Comparison of ENCODE assay signal across 21 cellular contexts in genomic region chr19:2735374-2735773, GRCh38. TPM values are rescaled to one million over a fixed set of nuclear protein-coding genes. Genes with fewer than 3 reads are reported as not detected.
DNase-seq lines count a peak whose midpoint lies in the region; ATAC-seq and TF ChIP-seq lines count a peak whose summit lies in the region.
"Had no signal": no experiment of that assay in that cellular context is flagged by ENCODE, and none has a peak within 500 bp of the region (broad histone marks: within the 10 kb centered on the region; RNA-seq: fewer than 3 reads in every experiment).

No MANE protein-coding gene starts in this region.

- H3K4me3 Mint-ChIP-seq in chondrocyte (ENCODE audit: unreplicated experiment) = no peak overlapping the region
- no peak overlapping the region for H3K4me3 Mint-ChIP-seq in stimulated activated naive B cell treated with anti-CD40 and anti-IgM and Interleukin-4, amounts not matched to agents 10 μg/mL and 1 μg/mL and 100 μg/mL, for 72 hours
- H3K4me3 Mint-ChIP-seq: B cell, GM23338, H9, HFFc6 had no signal

- H3K27me3 Mint-ChIP-seq in chondrocyte (ENCODE audit: low read depth) = peaks cover 2% of the 10 kb centered on the region
- H3K27me3 Mint-ChIP-seq in stimulated activated naive B cell treated with anti-CD40 and anti-IgM and Interleukin-4, amounts not matched to agents 10 μg/mL and 1 μg/mL and 100 μg/mL, for 72 hours = no peaks in the 10 kb centered on the region
- H3K27me3 Mint-ChIP-seq: B cell had no signal

- no peak for TF ChIP-seq EP300 in SK-N-SH (IDR thresholded peaks at IDR 0.05; ENCODE audit: borderline replicate concordance in 1 of 2, low read depth in 1 of 2, low read length in 1 of 2)

- no peak overlapping the region for H3K4me3 ChIP-seq in SK-N-SH (ENCODE audit: low read depth in 2 of 2, low read length in 1 of 2)
- H3K4me3 ChIP-seq in HEK293 (ENCODE audit: low read depth, low read length) = no peak overlapping the region
- H3K4me3 ChIP-seq: GM23338 had no signal

- no peak overlapping the region for H3K27ac Mint-ChIP-seq in chondrocyte (ENCODE audit: unreplicated experiment)
- peak overlapping the region; percentile 51 for H3K27ac Mint-ChIP-seq in stimulated activated naive B cell treated with anti-CD40 and anti-IgM and Interleukin-4, amounts not matched to agents 10 μg/mL and 1 μg/mL and 100 μg/mL, for 72 hours
- H3K27ac Mint-ChIP-seq: GM23338, H9, HFFc6 had no signal

- H3F3A ChIP-seq in SK-N-SH (replicated peaks; ENCODE audit: insufficient read depth) = no peaks in the 10 kb centered on the region

- H3K4me2 ChIP-seq in SK-N-SH = no peak overlapping the region
- H3K4me2 ChIP-seq: GM23338 had no signal

- H3K27ac ChIP-seq in SK-N-SH (ENCODE audit: low read depth in 2 of 2, low read length in 1 of 2) (no peak overlapping the region), HEK293 (ENCODE audit: extremely low read depth, low read depth, low read length) (no peak overlapping the region)
- H3K27ac ChIP-seq: 22Rv1 had no signal

- ATAC-seq in SK-N-SH treated with all-trans-retinoic acid at 6 μM for 48 hours (no peak), HG03097 (IDR thresholded peaks at IDR 0.05; ENCODE audit: low FRiP score, unreplicated experiment) (no peak), HG03521 (IDR thresholded peaks at IDR 0.05; ENCODE audit: unreplicated experiment) (no peak)
- ATAC-seq in stimulated activated naive B cell treated with anti-CD40 and anti-IgM and Interleukin-4, amounts not matched to agents 10 μg/mL and 1 μg/mL and 100 μg/mL, for 72 hours (replicated peaks) = no peak
- ATAC-seq: GM23338, HCT116 had no signal

- H3K9ac ChIP-seq in SK-N-SH = no peak overlapping the region

- H3K4me1 Mint-ChIP-seq in chondrocyte (ENCODE audit: low read depth) = peaks cover 15% of the 10 kb centered on the region
- H3K4me1 Mint-ChIP-seq in stimulated activated naive B cell treated with anti-CD40 and anti-IgM and Interleukin-4, amounts not matched to agents 10 μg/mL and 1 μg/mL and 100 μg/mL, for 72 hours = peaks cover 24 to 53% of the 10 kb centered on the region in 2 donors

- POLR2A ChIA-PET in SK-N-SH (lab: Yijun Ruan, JAX) (no interaction called here), HEK293 (lab: Yijun Ruan, JAX) (interaction anchor here (0.8 kb wide), 1 partner anchor 50 kb away, joined by 3 read pairs; the partner anchor contains the start of gene THOP1)

- H2AFZ ChIP-seq in SK-N-SH (ENCODE audit: low read depth) = no peak overlapping the region
- H2AFZ ChIP-seq: GM23338 had no signal

- H3K36me3 Mint-ChIP-seq in chondrocyte (ENCODE audit: low read depth) = peaks cover 10% of the 10 kb centered on the region
- H3K36me3 Mint-ChIP-seq in stimulated activated naive B cell treated with anti-CD40 and anti-IgM and Interleukin-4, amounts not matched to agents 10 μg/mL and 1 μg/mL and 100 μg/mL, for 72 hours = peaks cover 42 to 60% of the 10 kb centered on the region in 2 donors

- no peak for TF ChIP-seq RAD21 in SK-N-SH (IDR thresholded peaks at IDR 0.05; ENCODE audit: low read length)

- no peaks in the 10 kb centered on the region for H4K20me1 ChIP-seq in SK-N-SH (ENCODE audit: insufficient read depth)

- H3K27me3 ChIP-seq in SK-N-SH (ENCODE audit: insufficient read depth) = no peaks in the 10 kb centered on the region

- 100% methylated on average over 3 of the region's 12 CpGs for WGBS in SK-N-SH (ENCODE audit: low lambda C conversion rate)

- no peak for DNase-seq in SK-N-SH
- peak; percentile 73 for DNase-seq in chondrocyte (ENCODE audit: low spot score)
- DNase-seq in stimulated activated naive B cell treated with anti-CD40 and anti-IgM and Interleukin-4, amounts not matched to agents 10 μg/mL and 1 μg/mL and 100 μg/mL, for 72 hours = no peak
- DNase-seq in SW480 (ENCODE audit: low spot score) = no peak
- DNase-seq: C1 segment of cervical spinal cord; Calu3; CD4-positive, alpha-beta memory T cell; COR-L47; DMS53; DMS79 treated with DMSO at 0.1 percent for 48 hours; GF-D8; H9; HFFc6 had no signal

- peaks cover 2% of the 10 kb centered on the region for H3K9me3 Mint-ChIP-seq in chondrocyte (ENCODE audit: low read depth)
- H3K9me3 Mint-ChIP-seq in stimulated activated naive B cell treated with anti-CD40 and anti-IgM and Interleukin-4, amounts not matched to agents 10 μg/mL and 1 μg/mL and 100 μg/mL, for 72 hours = no peaks in the 10 kb centered on the region
- H3K9me3 Mint-ChIP-seq: CD4-positive, alpha-beta memory T cell; GM23338; H9; HFFc6 had no signal

- peaks cover 15% of the 10 kb centered on the region for H3K79me2 ChIP-seq in SK-N-SH (ENCODE audit: insufficient read depth)

- H3K9me2 ChIP-seq in SK-N-SH = no peaks in the 10 kb centered on the region

- H3K36me3 ChIP-seq in SK-N-SH (replicated peaks in 1 of 2; ENCODE audit: control insufficient read depth in 1 of 2, insufficient read depth in 2 of 2, low read length in 1 of 2) (peaks cover 2 to 30% of the 10 kb centered on the region in 2 experiments), HEK293 (ENCODE audit: control insufficient read depth in 2 of 2, insufficient read depth in 1 of 2, low read length in 2 of 2) (peaks cover 0 to 51% of the 10 kb centered on the region in 2 experiments; a peak in 2 of 3 replicates)

- CTCF ChIA-PET in SK-N-SH (lab: Yijun Ruan, JAX) (interaction anchor here (1.3 to 2.3 kb wide), 3 partner anchors 12 to 87 kb away, joined by 3 to 9 read pairs (median 4); no protein-coding TSS in a partner anchor), HEK293 (lab: Yijun Ruan, JAX) (interaction anchor here (1.4 kb wide), 1 partner anchor 14 kb away, joined by 6 read pairs; no protein-coding TSS in a partner anchor)

- no peaks in the 10 kb centered on the region for H3K9me3 ChIP-seq in SK-N-SH
- H3K9me3 ChIP-seq in HEK293 (ENCODE audit: control insufficient read depth, insufficient read depth, low read depth, low read length) = no peaks in the 10 kb centered on the region

- peaks cover 0 to 5% of the 10 kb centered on the region in 2 experiments; a peak in 1 of 4 replicates for H3K4me1 ChIP-seq in SK-N-SH (ENCODE audit: control insufficient read depth in 1 of 2, insufficient read depth in 2 of 2, low read depth in 1 of 2, low read length in 1 of 2)
- H3K4me1 ChIP-seq in HEK293 (ENCODE audit: control insufficient read depth, insufficient read depth, low read length) = no peaks in the 10 kb centered on the region

- TF ChIP-seq CTCF in SK-N-SH (IDR thresholded peaks at IDR 0.05) (no peak), HEK293 (tag by site-specific recombination; IDR thresholded peaks at IDR 0.05) (no peak), chondrocyte (IDR thresholded peaks at IDR 0.05) (no peak)

TF ChIP-seq in SK-N-SH, 30 proteins besides CTCF, POLR2A, EP300 and RAD21 (continues in another document):
- no peak for TF ChIP-seq MXI1 (IDR thresholded peaks at IDR 0.05; ENCODE audit: low read depth, low read length)
- no peak for TF ChIP-seq USF2 (IDR thresholded peaks at IDR 0.05; ENCODE audit: borderline replicate concordance, low read depth, low read length)
- TF ChIP-seq YY1 (IDR thresholded peaks at IDR 0.05; ENCODE audit: low read depth) = no peak
- TF ChIP-seq NRF1 (IDR thresholded peaks at IDR 0.05; ENCODE audit: low read depth, low read length) = no peak
- no peak for TF ChIP-seq NFIC (IDR thresholded peaks at IDR 0.05; ENCODE audit: borderline replicate concordance)

TF ChIP-seq in HEK293, 187 proteins besides CTCF, POLR2A, EP300 and RAD21 (continues in another document):
- TF ChIP-seq ZNF2 (tag by site-specific recombination; IDR thresholded peaks at IDR 0.05) = no peak
- TF ChIP-seq ZNF10 (tag by site-specific recombination; IDR thresholded peaks at IDR 0.05) = peak; percentile 99
- no peak for TF ChIP-seq ZNF175 (tag by site-specific recombination; IDR thresholded peaks at IDR 0.05)
- TF ChIP-seq KLF17 (tag by site-specific recombination; IDR thresholded peaks at IDR 0.05) = peak; percentile 92
- TF ChIP-seq KLF7 (tag by site-specific recombination; IDR thresholded peaks at IDR 0.05; ENCODE audit: borderline replicate concordance) = no peak
- TF ChIP-seq ZFP37 (tag by site-specific recombination; IDR thresholded peaks at IDR 0.05) = no peak
- TF ChIP-seq SALL2 (tag by site-specific recombination; IDR thresholded peaks at IDR 0.05; ENCODE audit: borderline replicate concordance) = no peak

RNA-seq across cellular contexts. Expression of gene SLC39A3, which starts 4.4 kb away (rescaled TPM):
- 42.2 and 45.2 TPM in 2 replicates for polyA plus RNA-seq in SK-N-SH (2012; rRNA removed)
- polyA plus RNA-seq in SK-N-SH (2012; cell fraction: cytosol; rRNA removed) = 29.0 and 33.7 TPM in 2 replicates
- 28.9 and 39.2 TPM in 2 replicates for polyA plus RNA-seq in SK-N-SH (2012; cell fraction: nucleus; rRNA removed)
- 28.2 to 34.0 TPM (median 32.7 TPM) in 3 replicates for total RNA-seq in chondrocyte

RNA-seq across cellular contexts. Expression of gene DIRAS1, which starts 14.2 kb away (rescaled TPM):
- 9.0 and 9.7 TPM in 2 replicates for polyA plus RNA-seq in SK-N-SH (2012; rRNA removed)
- polyA plus RNA-seq in SK-N-SH (2012; cell fraction: cytosol; rRNA removed) = 6.3 and 8.1 TPM in 2 replicates
- 7.4 and 9.0 TPM in 2 replicates for polyA plus RNA-seq in SK-N-SH (2012; cell fraction: nucleus; rRNA removed)
- total RNA-seq in chondrocyte = 14.1 to 20.9 TPM (median 20.2 TPM) in 3 replicates
- total RNA-seq: CD4-positive, alpha-beta memory T cell had no signal
- polyA plus RNA-seq: CD4-positive, alpha-beta memory T cell had no signal

RNA-seq across cellular contexts. Expression of gene GNG7, which starts 32.9 kb away (rescaled TPM):
- polyA plus RNA-seq in SK-N-SH (2012; rRNA removed) = 1.6 and 2.2 TPM in 2 replicates
- 1.6 and 1.9 TPM in 2 replicates for polyA plus RNA-seq in SK-N-SH (2012; cell fraction: cytosol; rRNA removed)
- polyA plus RNA-seq in SK-N-SH (2012; cell fraction: nucleus; rRNA removed) = 2.8 and 3.1 TPM in 2 replicates
- 1.9 to 3.6 TPM (median 2.5 TPM) in 3 replicates for total RNA-seq in chondrocyte

RNA-seq across cellular contexts. Expression of gene SGTA, which starts 47.7 kb away (rescaled TPM):
- polyA plus RNA-seq in SK-N-SH (2012; rRNA removed) = 60.4 and 78.4 TPM in 2 replicates
- polyA plus RNA-seq in SK-N-SH (2012; cell fraction: cytosol; rRNA removed) = 31.1 and 45.4 TPM in 2 replicates
- 58.8 and 85.2 TPM in 2 replicates for polyA plus RNA-seq in SK-N-SH (2012; cell fraction: nucleus; rRNA removed)
- 36.6 to 42.2 TPM (median 37.7 TPM) in 3 replicates for total RNA-seq in chondrocyte

RNA-seq across cellular contexts. Expression of gene THOP1, which starts 49.9 kb away (rescaled TPM):
- polyA plus RNA-seq in SK-N-SH (2012; rRNA removed) = 124 and 138 TPM in 2 replicates
- 57.3 and 90.2 TPM in 2 replicates for polyA plus RNA-seq in SK-N-SH (2012; cell fraction: cytosol; rRNA removed)
- 210 and 269 TPM in 2 replicates for polyA plus RNA-seq in SK-N-SH (2012; cell fraction: nucleus; rRNA removed)
- total RNA-seq in chondrocyte = 46.9 to 78.0 TPM (median 48.4 TPM) in 3 replicates
